ENCODE assay signal across 8 cellular contexts in genomic region chr20:23358563-23358906, GRCh38. TPM values are rescaled to one million over a fixed set of nuclear protein-coding genes. Genes with fewer than 3 reads are reported as not detected.
DNase-seq lines count a peak whose midpoint lies in the region; ATAC-seq and TF ChIP-seq lines count a peak whose summit lies in the region.

No MANE protein-coding gene starts in this region.

- H4K5ac ChIP-seq in H9 (ENCODE audit: insufficient read length, low read depth, low read length) = no peak overlapping the region

- H3K79me2 ChIP-seq in H9 (ENCODE audit: insufficient read depth, low read length) = peaks cover 4% of the 10 kb centered on the region; the same call in 1 of the 2 replicates

- H4K20me1 ChIP-seq in H9 (ENCODE audit: control insufficient read depth, insufficient read depth, insufficient read length) = no peaks in the 10 kb centered on the region

- H2BK5ac ChIP-seq in H9 (ENCODE audit: insufficient read length, low read length) = no peak overlapping the region

- no peak overlapping the region for H3K23ac ChIP-seq in H9 (ENCODE audit: insufficient read length, low read depth, low read length)

- in situ Hi-C loops in gastrocnemius medialis (cut with MboI; ENCODE audit: low sequenced_read_pairs in 4 of 4) = loop anchor here in 2 of 4 donors (10.0 kb wide), 1 partner anchor 204 kb away; no protein-coding TSS in a partner anchor

- ATAC-seq in T-cell (replicated peaks in 1 of 4) (no peak), gastrocnemius medialis (no peak), GM21390 (IDR thresholded peaks at IDR 0.05; ENCODE audit: unreplicated experiment) (no peak)

- no peak overlapping the region for H2BK15ac ChIP-seq in H9 (ENCODE audit: low read depth, low read length)

- POLR2A ChIA-PET in T-cell (lab: Charles Lee) = interaction anchor here (0.5 to 2.7 kb wide), 4 partner anchors 8 to 63 kb away, joined by 3 to 36 read pairs (median 8); partner anchors contain the start of genes NXT1 (in 2 of the 2) and NAPB (in 1 of the 2)

- H3K79me1 ChIP-seq in H9 (ENCODE audit: insufficient read depth, low read depth, low read length, poor library complexity, severe bottlenecking) = peaks cover 2% of the 10 kb centered on the region

- H3K18ac ChIP-seq in H9 (ENCODE audit: insufficient read length, low read depth, low read length) = no peak overlapping the region

- H3K9me3 ChIP-seq in H9 (ENCODE audit: control insufficient read depth, low read depth, low read length) (no peaks in the 10 kb centered on the region), gastrocnemius medialis (no peaks in the 10 kb centered on the region)

- peak overlapping the region; percentile 49 to 74; a peak in 4 of 5 replicates for H3K4me3 Mint-ChIP-seq in H9
- H3K4me3 Mint-ChIP-seq in T-cell = peak overlapping the region; percentile 91 to 97 (median 93)

- no CpG with 5 or more reads among the region's 6 CpGs for WGBS in H9 (ENCODE audit: extremely low coverage, insufficient read length, low lambda C conversion rate)

- no peak overlapping the region for H2BK12ac ChIP-seq in H9 (ENCODE audit: insufficient read length, low read depth, low read length)

- H4K8ac ChIP-seq in H9 (replicated peaks; ENCODE audit: insufficient read length, low read depth, low read length) = no peak overlapping the region

- H3K9ac ChIP-seq in H9 (ENCODE audit: extremely low read depth, insufficient read length, low read length) = no peak overlapping the region

- no peak for TF ChIP-seq POLR2A in gastrocnemius medialis (IDR thresholded peaks at IDR 0.05)

- DNase-seq in H9 = no peak
- no peak for DNase-seq in T-cell
- DNase-seq in fibroblast of mammary gland (ENCODE audit: low read depth) = no peak
- DNase-seq in gastrocnemius medialis = no peak
- no peak for DNase-seq in DMS153 treated with DMSO at 0.1 percent for 48 hours (lab: John Stamatoyannopoulos, UW; ENCODE audit: unreplicated experiment)
- DNase-seq in GM20000 (ENCODE audit: low spot score) = no peak
- DNase-seq in NCI-H526 treated with DMSO at 0.1 percent for 48 hours (lab: John Stamatoyannopoulos, UW) = no peak

- H3T11ph ChIP-seq in H9 (ENCODE audit: low read length) = no peak overlapping the region

- no peak overlapping the region for H3K4ac ChIP-seq in H9 (ENCODE audit: low read depth, low read length)

- no peak overlapping the region for H3K27ac ChIP-seq in H9 (ENCODE audit: insufficient read length, low read depth, low read length)
- H3K27ac ChIP-seq in gastrocnemius medialis = peak overlapping the region; percentile 97 to 99 (median 98)

- H2BK120ac ChIP-seq in H9 (ENCODE audit: low read depth, low read length, poor library complexity, severe bottlenecking) = no peak overlapping the region

- H3K4me3 ChIP-seq in fibroblast of mammary gland (ENCODE audit: control insufficient read depth, low read depth, low read length) = peak overlapping the region; percentile 45
- peak overlapping the region; percentile 24 to 79 (median 64) for H3K4me3 ChIP-seq in gastrocnemius medialis

- no peak overlapping the region for H2AK5ac ChIP-seq in H9 (ENCODE audit: insufficient read length, low read length)

- intact Hi-C loops in gastrocnemius medialis (cut with DNase I; ENCODE audit: low total_unique reads) = loop anchor here (1.0 to 5.0 kb wide), 2 partner anchors 8 to 1694 kb away; partner anchors contain the start of gene NXT1

- H3K36me3 Mint-ChIP-seq in H9 (ENCODE audit: insufficient read depth in 1 of 3, low read depth in 3 of 3) = peaks cover 5 to 16% (median 9%) of the 10 kb centered on the region in 3 experiments; a peak in 6 of 7 replicates
- H3K36me3 Mint-ChIP-seq in T-cell = peaks cover 3% of the 10 kb centered on the region

- CTCF ChIA-PET in T-cell (lab: Charles Lee) = interaction anchor here (1.0 to 2.9 kb wide), 3 partner anchors 9 to 63 kb away, joined by 4 to 51 read pairs (median 7); partner anchors contain the start of genes NAPB (in 1 of the 2) and NXT1 (in 1 of the 2)

- peak overlapping the region; percentile 18 for H3K4me2 ChIP-seq in H9 (ENCODE audit: insufficient read depth, insufficient read length, low read length)

- peaks cover 13% of the 10 kb centered on the region for H3K23me2 ChIP-seq in H9 (ENCODE audit: insufficient read length, low read depth, low read length, poor library complexity, severe bottlenecking)

- no peak overlapping the region for H4K91ac ChIP-seq in H9 (ENCODE audit: insufficient read length, low read depth, low read length)

- H3K14ac ChIP-seq in H9 (ENCODE audit: insufficient read depth, low read length) = no peak overlapping the region

- H3K56ac ChIP-seq in H9 (ENCODE audit: insufficient read length, low read depth, low read length) = no peak overlapping the region

- H3K36me3 ChIP-seq in gastrocnemius medialis = peaks cover 0 to 19% of the 10 kb centered on the region in 2 donors

- H3K9me3 Mint-ChIP-seq in H9 = no peaks in the 10 kb centered on the region; a peak in 1 of 5 replicates
- no peaks in the 10 kb centered on the region for H3K9me3 Mint-ChIP-seq in T-cell

- no peak overlapping the region for H2BK20ac ChIP-seq in H9 (ENCODE audit: low read depth, low read length, poor library complexity, severe bottlenecking)

- no peak overlapping the region for H2AFZ ChIP-seq in H9 (ENCODE audit: low read length)

- no peaks in the 10 kb centered on the region for H3K27me3 Mint-ChIP-seq in H9 (ENCODE audit: low read depth)
- H3K27me3 Mint-ChIP-seq in T-cell = no peaks in the 10 kb centered on the region

- H3K4me1 Mint-ChIP-seq in H9 (peaks cover 26% of the 10 kb centered on the region in 2 experiments), T-cell (peaks cover 36 to 39% (median 37%) of the 10 kb centered on the region in 3 donors)

- no peak for TF ChIP-seq CTCF in H9 (conservative IDR thresholded peaks at IDR 0.05)
- TF ChIP-seq CTCF in fibroblast of mammary gland (conservative IDR thresholded peaks at IDR 0.05; ENCODE audit: control insufficient read depth, insufficient read depth, low read depth, low read length) = no peak
- no peak for TF ChIP-seq CTCF in gastrocnemius medialis (IDR thresholded peaks at IDR 0.05 in 4 of 5, conservative IDR thresholded peaks at IDR 0.05 in 1 of 5)
- no peak for TF ChIP-seq CTCF in GM20000 (IDR thresholded peaks at IDR 0.05; ENCODE audit: extremely low read depth, missing control alignments)

- H3K27ac Mint-ChIP-seq in H9 (peak overlapping the region in 2 of 3 experiments; percentile 58 to 94; a peak in 2 of 7 replicates), T-cell (peak overlapping the region; percentile 87 to 93)

- H3K4me1 ChIP-seq in H9 (ENCODE audit: insufficient read depth, low read length) = no peaks in the 10 kb centered on the region; the same call in 1 of the 2 replicates
- peaks cover 34 to 35% of the 10 kb centered on the region in 2 donors for H3K4me1 ChIP-seq in gastrocnemius medialis

- H3K27me3 ChIP-seq in H9 (ENCODE audit: insufficient read depth, low read length) = no peaks in the 10 kb centered on the region
- no peaks in the 10 kb centered on the region for H3K27me3 ChIP-seq in gastrocnemius medialis

RNA-seq across cellular contexts. Expression of gene GZF1, which starts 3.4 kb away (rescaled TPM):
- 13.0 and 17.0 TPM in 2 replicates for total RNA-seq in H9 (2021)
- total RNA-seq in T-cell = 10 to 100 TPM; 10.2 to 35.1 (median 13.1) TPM
- 10 to 100 TPM; 10.1 to 23.0 (median 13.3) TPM for total RNA-seq in gastrocnemius medialis

RNA-seq across cellular contexts. Expression of gene NXT1, which starts 7.9 kb away (rescaled TPM):
- total RNA-seq in H9 (2021) (25.5 and 27.1 TPM in 2 replicates), T-cell (10 to 100 TPM; 22.1 to 60.0 (median 24.4) TPM), gastrocnemius medialis (10 to 100 TPM; 15.2 to 17.9 (median 15.9) TPM)
